Comparison of ENCODE assay signal across 21 cellular contexts in the genomic region with DNA sequence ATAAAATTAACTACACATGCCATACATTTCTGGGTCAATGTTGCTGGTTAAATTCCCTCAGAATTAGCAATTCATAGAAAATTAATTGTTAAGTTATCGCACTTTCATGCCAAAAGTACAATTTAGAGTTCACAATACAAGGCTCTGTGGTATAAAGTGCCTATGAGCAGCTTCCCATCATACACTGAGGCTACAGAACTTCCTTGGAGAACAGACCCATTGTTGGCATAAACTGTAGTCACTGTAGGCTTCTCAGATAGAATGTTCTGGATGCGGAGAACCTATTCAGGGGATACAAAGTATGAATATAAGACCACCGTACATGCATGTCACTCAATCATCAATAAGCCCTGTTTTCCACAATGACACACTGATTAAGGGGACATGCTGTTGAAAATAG. TPM values are rescaled to one million over a fixed set of nuclear protein-coding genes. Genes with fewer than 3 reads are reported as not detected.
DNase-seq lines count a peak whose midpoint lies in the region; ATAC-seq and TF ChIP-seq lines count a peak whose summit lies in the region.
"Had no signal": no experiment of that assay in that cellular context is flagged by ENCODE, and none has a peak within 500 bp of the region (broad histone marks: within the 10 kb centered on the region; RNA-seq: fewer than 3 reads in every experiment).

No MANE protein-coding gene starts in this region.

- DNase-seq in caudate nucleus (lab: John Stamatoyannopoulos, UW) (no peak), medulla oblongata (ENCODE audit: extremely low spot score) (peak; percentile 54), tibial nerve (ENCODE audit: low spot score in 2 of 2) (no peak), CD14-positive monocyte (ENCODE audit: low spot score) (no peak), chondrocyte (ENCODE audit: low spot score) (no peak)
- DNase-seq: C1 segment of cervical spinal cord; CD4-positive, CD25-positive, alpha-beta regulatory T cell; CD8-positive, alpha-beta T cell; DMS 273 treated with DMSO at 0.1 percent for 48 hours; DMS79; EL; GDM1; H9 had no signal

- ATAC-seq in HG02623 (IDR thresholded peaks at IDR 0.05; ENCODE audit: unreplicated experiment) = no peak
- ATAC-seq: CD8-positive, alpha-beta T cell; GM12878; GM23338; HCT116 had no signal

- peaks cover 0 to 1% (median 0%) of the 10 kb centered on the region in 7 donors for H3K9me3 Mint-ChIP-seq in CD14-positive monocyte
- no peaks in the 10 kb centered on the region for H3K9me3 Mint-ChIP-seq in chondrocyte (ENCODE audit: low read depth)
- H3K9me3 Mint-ChIP-seq: CD8-positive, alpha-beta T cell; GM23338; H9 had no signal

- TF ChIP-seq POLR2A in tibial nerve (IDR thresholded peaks at IDR 0.05) = no peak

- intact Hi-C loops in CD14-positive monocyte (cut with micrococcal nuclease) = no loop called here

- no peaks in the 10 kb centered on the region for H3K27me3 ChIP-seq in tibial nerve

- TF ChIP-seq EP300 in tibial nerve (IDR thresholded peaks at IDR 0.05) = no peak

- no peak overlapping the region for H3K27ac Mint-ChIP-seq in CD14-positive monocyte
- H3K27ac Mint-ChIP-seq in chondrocyte (ENCODE audit: unreplicated experiment) = no peak overlapping the region
- H3K27ac Mint-ChIP-seq: CD4-positive, CD25-positive, alpha-beta regulatory T cell; CD8-positive, alpha-beta T cell; GM23338; H9 had no signal

- H3K4me1 Mint-ChIP-seq in CD14-positive monocyte = no peaks in the 10 kb centered on the region
- H3K4me1 Mint-ChIP-seq in chondrocyte (ENCODE audit: low read depth) = no peaks in the 10 kb centered on the region
- H3K4me1 Mint-ChIP-seq: CD4-positive, CD25-positive, alpha-beta regulatory T cell; GM23338 had no signal

- TF ChIP-seq CTCF in tibial nerve (IDR thresholded peaks at IDR 0.05) (no peak), CD14-positive monocyte (IDR thresholded peaks at IDR 0.05) (no peak), chondrocyte (IDR thresholded peaks at IDR 0.05) (no peak)

- H3K36me3 Mint-ChIP-seq in CD14-positive monocyte (peaks cover 15 to 21% of the 10 kb centered on the region in 2 donors), chondrocyte (ENCODE audit: low read depth) (peaks cover 25% of the 10 kb centered on the region)

- WGBS in tibial nerve, 2 donors = 54 to 55% methylated on average over 3 of the region's 3 CpGs

- H3K27ac ChIP-seq in caudate nucleus (ENCODE audit: low read depth, low read length) (peak overlapping the region; percentile 31), tibial nerve (peak overlapping the region in 3 of 4 donors; percentile 34 to 79 (median 70))

- no peaks in the 10 kb centered on the region for H3K9me3 ChIP-seq in tibial nerve

- H3K27me3 Mint-ChIP-seq in CD14-positive monocyte (ENCODE audit: low read depth in 3 of 3) (peaks cover 0 to 2% (median 0%) of the 10 kb centered on the region in 3 donors), chondrocyte (ENCODE audit: low read depth) (no peaks in the 10 kb centered on the region)
- H3K27me3 Mint-ChIP-seq: CD4-positive, CD25-positive, alpha-beta regulatory T cell had no signal

- peaks cover 0 to 26% (median 0%) of the 10 kb centered on the region in 3 donors for H3K36me3 ChIP-seq in tibial nerve

- H3K4me1 ChIP-seq in tibial nerve = peaks cover 0 to 19% (median 0%) of the 10 kb centered on the region in 4 donors

- no peak overlapping the region for H3K4me3 ChIP-seq in tibial nerve
- H3K4me3 ChIP-seq: GM12878, GM23338 had no signal

- H3K4me3 Mint-ChIP-seq in CD14-positive monocyte (no peak overlapping the region), chondrocyte (ENCODE audit: unreplicated experiment) (no peak overlapping the region)
- H3K4me3 Mint-ChIP-seq: CD4-positive, CD25-positive, alpha-beta regulatory T cell; CD8-positive, alpha-beta T cell; GM23338; H9 had no signal

RNA-seq across cellular contexts. Expression of a gene that starts 9.0 kb away (rescaled TPM):
- total RNA-seq in tibial nerve = 1 to 10 TPM; 3.1 to 3.6 (median 3.2) TPM
- not detected for polyA plus RNA-seq in CD14-positive monocyte
- not detected in 3 replicates for total RNA-seq in chondrocyte
- total RNA-seq: A172; A673; CD4-positive, CD25-positive, alpha-beta regulatory T cell; CD8-positive, alpha-beta T cell; H4; H9 had no signal
- polyA plus RNA-seq: BJ; CD4-positive, CD25-positive, alpha-beta regulatory T cell had no signal

RNA-seq across cellular contexts. Expression of a gene that starts 29.6 kb away (rescaled TPM):
- total RNA-seq in tibial nerve (100 to 1,000 TPM in 3 of 4 donors, 10 to 100 TPM in 1; 93.5 to 183 (median 155) TPM), chondrocyte (91.6 to 94.2 TPM (median 92.1 TPM) in 3 replicates)
- 10 to 100 TPM; 11.5 to 14.4 TPM for polyA plus RNA-seq in CD14-positive monocyte
